Comparison of ENCODE assay signal across 1 cellular context in genomic region chr2:156399950-156400703, GRCh38.
TF ChIP-seq lines count a peak whose summit lies in the region.

No MANE protein-coding gene starts in this region.

TF ChIP-seq in HepG2, 621 proteins besides CTCF, POLR2A, EP300 and RAD21 (continued from another document and continues in another):
- TF ChIP-seq SNAPC4 (CRISPR knock-in tag; IDR thresholded peaks at IDR 0.05) (0 out of 2 replicates have a peak, but pooled peaks have one; percentile 43), ZNF687 (CRISPR knock-in tag; IDR thresholded peaks at IDR 0.05) (peak; percentile 92), ZEB1 (IDR thresholded peaks at IDR 0.05; ENCODE audit: insufficient replicate concordance, low read depth) (no peak), ZNF746 (CRISPR knock-in tag; IDR thresholded peaks at IDR 0.05) (no peak), NFATC3 (CRISPR knock-in tag; IDR thresholded peaks at IDR 0.05) (0 out of 2 replicates have a peak, but pooled peaks have one; percentile 3), PAX8 (CRISPR knock-in tag; IDR thresholded peaks at IDR 0.05; ENCODE audit: borderline replicate concordance) (0 out of 2 replicates have a peak, but pooled peaks have one; percentile 51), CCAR2 (optimal IDR thresholded peaks at IDR 0.05; ENCODE audit: low read depth, low read length) (no peak), PBX2 (CRISPR knock-in tag; IDR thresholded peaks at IDR 0.05) (no peak), KAT2B (IDR thresholded peaks at IDR 0.05; ENCODE audit: borderline replicate concordance, low read depth, low read length) (no peak), MLXIP (CRISPR knock-in tag; IDR thresholded peaks at IDR 0.05; ENCODE audit: borderline replicate concordance) (no peak), ZNF839 (CRISPR knock-in tag; IDR thresholded peaks at IDR 0.05; ENCODE audit: borderline replicate concordance) (0 out of 2 replicates have a peak, but pooled peaks have one; percentile 32), PATZ1 (CRISPR knock-in tag; IDR thresholded peaks at IDR 0.05) (no peak; the same call in 1 of the 2 replicates), ZFP36L2 (CRISPR knock-in tag; IDR thresholded peaks at IDR 0.05) (no peak), DNMT1 (CRISPR knock-in tag; IDR thresholded peaks at IDR 0.05) (no peak), CENPBD1 (CRISPR knock-in tag; IDR thresholded peaks at IDR 0.05; ENCODE audit: borderline replicate concordance, low read depth) (no peak), ZNF850 (CRISPR knock-in tag; conservative IDR thresholded peaks at IDR 0.05) (no peak), RFXAP (CRISPR knock-in tag; IDR thresholded peaks at IDR 0.05; ENCODE audit: borderline replicate concordance) (no peak), KDM5A (IDR thresholded peaks at IDR 0.05; ENCODE audit: borderline replicate concordance, low read length) (no peak), MTA1 (CRISPR knock-in tag; IDR thresholded peaks at IDR 0.05; ENCODE audit: borderline replicate concordance) (peak; percentile 83), PTBP1 (IDR thresholded peaks at IDR 0.05; ENCODE audit: low read depth, low read length, poor library complexity, severe bottlenecking) (no peak), FUBP1 (CRISPR knock-in tag; IDR thresholded peaks at IDR 0.05; ENCODE audit: borderline replicate concordance) (no peak), GMEB2 (CRISPR knock-in tag; IDR thresholded peaks at IDR 0.05; ENCODE audit: low read depth) (no peak), TBX3 (IDR thresholded peaks at IDR 0.05; ENCODE audit: borderline replicate concordance) (0 out of 2 replicates have a peak, but pooled peaks have one; percentile 16), GATAD2A (CRISPR knock-in tag; IDR thresholded peaks at IDR 0.05) (no peak), RORA (CRISPR knock-in tag; IDR thresholded peaks at IDR 0.05) (no peak), ZNF441 (CRISPR knock-in tag; IDR thresholded peaks at IDR 0.05; ENCODE audit: borderline replicate concordance) (peak; percentile 22; the same call in 1 of the 2 replicates), ZNF569 (CRISPR knock-in tag; IDR thresholded peaks at IDR 0.05; ENCODE audit: borderline replicate concordance) (no peak), STAG1 (CRISPR knock-in tag; IDR thresholded peaks at IDR 0.05) (no peak), KAT8 (CRISPR knock-in tag; IDR thresholded peaks at IDR 0.05) (no peak), SP1 (IDR thresholded peaks at IDR 0.05) (no peak), SP1 (CRISPR knock-in tag; IDR thresholded peaks at IDR 0.05) (no peak), HDAC6 (IDR thresholded peaks at IDR 0.05; ENCODE audit: low read depth, low read length) (no peak), ZFP90 (CRISPR knock-in tag; IDR thresholded peaks at IDR 0.05; ENCODE audit: borderline replicate concordance) (peak; percentile 55; the same call in 1 of the 2 replicates), NFE2 (CRISPR knock-in tag; IDR thresholded peaks at IDR 0.05) (no peak), ZBTB44 (CRISPR knock-in tag; IDR thresholded peaks at IDR 0.05) (0 out of 2 replicates have a peak, but pooled peaks have one; percentile 22), HMGA1 (CRISPR knock-in tag; conservative IDR thresholded peaks at IDR 0.05) (no peak)
